Comparison of ENCODE assay signal across 10 cellular contexts in the genomic region with DNA sequence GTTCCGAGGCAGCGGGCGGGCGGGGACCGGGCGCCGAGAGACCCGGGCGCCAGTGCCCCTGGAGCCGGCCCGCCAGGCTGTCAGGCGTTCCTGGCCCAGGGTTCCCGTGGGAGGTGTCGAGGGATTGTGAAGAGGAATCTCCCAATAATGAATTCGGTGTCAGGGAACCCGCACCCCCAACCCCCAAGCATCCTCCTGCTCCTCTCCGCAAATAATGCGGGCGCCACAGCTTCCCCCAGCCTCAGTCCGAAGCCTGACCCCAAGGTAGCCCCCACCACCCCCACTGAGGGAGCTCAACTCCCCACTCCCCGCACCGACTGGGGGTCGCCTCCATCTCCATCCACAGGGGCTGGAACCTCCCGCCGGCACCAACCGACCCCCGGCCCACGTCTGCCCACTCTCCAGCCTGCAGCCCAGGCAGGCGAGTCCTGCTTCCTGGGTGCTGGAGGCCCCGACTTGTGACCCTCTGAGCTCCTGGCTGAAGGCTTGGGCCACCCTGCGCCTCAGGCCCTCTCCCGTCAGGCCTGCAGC. TPM values are rescaled to one million over a fixed set of nuclear protein-coding genes. Genes with fewer than 3 reads are reported as not detected.
A peak's percentile ranks its signal among the peaks of the same experiment; 100 is the strongest.
DNase-seq lines count a peak whose midpoint lies in the region; ATAC-seq, FAIRE-seq and TF ChIP-seq lines count a peak whose summit lies in the region.
"Had no signal": no experiment of that assay in that cellular context is flagged by ENCODE, and none has a peak within 500 bp of the region (broad histone marks: within the 10 kb centered on the region; RNA-seq: fewer than 3 reads in every experiment).

No MANE protein-coding gene starts in this region.

- no TSS peak for BruUV-seq in HepG2 (replicated peaks; lab: Mats Ljungman, UMichigan)

- H3K4me3 ChIP-seq in HepG2 (replicated peaks in 1 of 3; ENCODE audit: insufficient read depth in 1 of 3, low read depth in 2 of 3, low read length in 3 of 3) (peak overlapping the region in 2 of 3 experiments; percentile 17 to 55; a peak in 2 of 6 replicates), right lobe of liver (no peak overlapping the region), upper lobe of left lung (peak overlapping the region in 3 of 4 donors; percentile 28 to 41 (median 33))
- no peak overlapping the region for H3K4me3 ChIP-seq in naive thymus-derived CD4-positive, alpha-beta T cell (ENCODE audit: low read length)

- H3K27me3 ChIP-seq in HepG2 (ENCODE audit: control insufficient read depth in 1 of 2, insufficient read depth in 2 of 2, low read length in 2 of 2) (peaks cover 2 to 39% of the 10 kb centered on the region in 2 experiments; a peak in 3 of 5 replicates), right lobe of liver (peaks cover 0 to 11% of the 10 kb centered on the region in 2 donors), upper lobe of left lung (peaks cover 0 to 28% (median 21%) of the 10 kb centered on the region in 4 donors)
- H3K27me3 ChIP-seq in naive thymus-derived CD4-positive, alpha-beta T cell (ENCODE audit: control insufficient read depth in 2 of 2, insufficient read depth in 2 of 2, low read length in 2 of 2), result peaks cover 6 to 11% of the 10 kb centered on the region in 2 donors

- H3K79me2 ChIP-seq in HepG2 (ENCODE audit: insufficient read depth, low read length), result no peaks in the 10 kb centered on the region

- no peak for TF ChIP-seq POLR2A in HepG2 (IDR thresholded peaks at IDR 0.05; ENCODE audit: insufficient read depth in 1 of 2, low read depth in 2 of 2, low read length in 2 of 2)
- no peak for TF ChIP-seq POLR2A in right lobe of liver (IDR thresholded peaks at IDR 0.05)
- TF ChIP-seq POLR2A in upper lobe of left lung (IDR thresholded peaks at IDR 0.05), result no peak

- in situ Hi-C loops in HepG2 (cut with HindIII; ENCODE audit: extremely low pct_ligation_motif_present, low pct_unique_long_range_greater_than_20kb), result no loop called here

- H3K4me1 Mint-ChIP-seq in brain, result peaks cover 13% of the 10 kb centered on the region
- peaks cover 0 to 6% (median 4%) of the 10 kb centered on the region in 7 donors for H3K4me1 Mint-ChIP-seq in naive thymus-derived CD4-positive, alpha-beta T cell

- H3K4me1 ChIP-seq in HepG2 (ENCODE audit: insufficient read depth, low read length), result peaks cover 48% of the 10 kb centered on the region
- H3K4me1 ChIP-seq in right lobe of liver, result peaks cover 0 to 10% (median 0%) of the 10 kb centered on the region in 4 donors
- peaks cover 0 to 8% of the 10 kb centered on the region in 2 donors for H3K4me1 ChIP-seq in naive thymus-derived CD4-positive, alpha-beta T cell (ENCODE audit: control insufficient read depth in 2 of 2, insufficient read depth in 2 of 2, low read length in 2 of 2)
- peaks cover 11 to 20% (median 14%) of the 10 kb centered on the region in 4 donors for H3K4me1 ChIP-seq in upper lobe of left lung

- peaks cover 0 to 6% (median 0%) of the 10 kb centered on the region in 5 experiments for H3K9me3 Mint-ChIP-seq in brain
- no peaks in the 10 kb centered on the region for H3K9me3 Mint-ChIP-seq in naive thymus-derived CD4-positive, alpha-beta T cell

- intact Hi-C loops in HepG2 (cut with micrococcal nuclease; ENCODE audit: unreplicated experiment) (loop anchor here (5.0 kb wide), 2 partner anchors 35 to 55 kb away; a partner anchor contains a TSS), right lobe of liver (cut with DNase I) (loop anchor here (10.0 kb wide), 1 partner anchor 308 kb away; no protein-coding TSS in a partner anchor)
- intact Hi-C loops in naive thymus-derived CD4-positive, alpha-beta T cell (cut with micrococcal nuclease), result no loop called here

- no peaks in the 10 kb centered on the region for H4K20me1 ChIP-seq in HepG2 (ENCODE audit: insufficient read depth, low read length)

- H3K4me2 ChIP-seq in HepG2 (ENCODE audit: low read depth, low read length), result peak overlapping the region; percentile 49

- H3K27me3 Mint-ChIP-seq in brain, result peaks cover 15% of the 10 kb centered on the region
- H3K27me3 Mint-ChIP-seq in naive thymus-derived CD4-positive, alpha-beta T cell, result peaks cover 14 to 48% (median 16%) of the 10 kb centered on the region in 5 donors

- H3K36me3 Mint-ChIP-seq in brain, result no peaks in the 10 kb centered on the region
- no peaks in the 10 kb centered on the region for H3K36me3 Mint-ChIP-seq in naive thymus-derived CD4-positive, alpha-beta T cell

- H3K27ac Mint-ChIP-seq in brain, result no peak overlapping the region
- no peak overlapping the region for H3K27ac Mint-ChIP-seq in naive thymus-derived CD4-positive, alpha-beta T cell

- H3K36me3 ChIP-seq in HepG2 (replicated peaks in 1 of 2; ENCODE audit: control insufficient read depth in 1 of 2, insufficient read depth in 2 of 2, low read length in 2 of 2) (no peaks in the 10 kb centered on the region), right lobe of liver (no peaks in the 10 kb centered on the region), upper lobe of left lung (no peaks in the 10 kb centered on the region)
- no peaks in the 10 kb centered on the region for H3K36me3 ChIP-seq in naive thymus-derived CD4-positive, alpha-beta T cell (ENCODE audit: control insufficient read depth in 2 of 3, insufficient read depth in 3 of 3, low read length in 3 of 3)

- no peak for TF ChIP-seq RAD21 in HepG2 (CRISPR knock-in tag; IDR thresholded peaks at IDR 0.05)

- H3K27ac ChIP-seq in HepG2 (ENCODE audit: extremely low read length, insufficient read depth, low read length) (no peak overlapping the region), right lobe of liver (no peak overlapping the region), upper lobe of left lung (no peak overlapping the region)
- H3K27ac ChIP-seq in naive thymus-derived CD4-positive, alpha-beta T cell (ENCODE audit: low read depth, low read length), result no peak overlapping the region

- no peak for DNase-seq in HepG2 (ENCODE audit: low spot score)
- DNase-seq in right lobe of liver, result no peak
- no peak for DNase-seq in naive thymus-derived CD4-positive, alpha-beta T cell
- DNase-seq in upper lobe of left lung, result peak in 1 of 2 donors; percentile 74
- DNase-seq in stimulated activated CD4-positive, alpha-beta T cell treated with anti-CD3 and anti-CD28 coated beads, Interleukin-2, amount 100 ng/mL, for 48 hours, result no peak
- no peak for DNase-seq in NCI-H774 (lab: John Stamatoyannopoulos, UW)
- no peak for DNase-seq in activated gamma-delta T cell treated with Interleukin-2 at 50 U/mL for 16 hours
- DNase-seq: activated CD4-positive, CD25-positive, alpha-beta regulatory T cell; amniotic stem cell had no signal

- H3K4me3 Mint-ChIP-seq in brain, result peak overlapping the region; percentile 50 to 74 (median 61)
- peak overlapping the region in 9 of 10 donors; percentile 43 to 84 (median 61) for H3K4me3 Mint-ChIP-seq in naive thymus-derived CD4-positive, alpha-beta T cell

- no peak overlapping the region for H2AFZ ChIP-seq in HepG2 (ENCODE audit: low read length)

- CTCF ChIA-PET in HepG2 (lab: Yijun Ruan, JAX; ENCODE audit: low intra/inter-chr PET ratio, low total read pairs), result no interaction called here
- CTCF ChIA-PET in naive thymus-derived CD4-positive, alpha-beta T cell (lab: Charles Lee), result interaction anchor here (1.1 kb wide), 1 partner anchor 305 kb away, joined by 5 read pairs; no protein-coding TSS in a partner anchor

- H3K9ac ChIP-seq in HepG2 (ENCODE audit: insufficient read depth, low read depth, low read length), result 0 out of 2 replicates have a peak overlapping the region, but pooled peaks have one; percentile 15

- POLR2A ChIA-PET in HepG2 (lab: Yijun Ruan, JAX), result interaction anchor here (1.8 kb wide), 1 partner anchor 54 kb away, joined by 5 read pairs; a partner anchor contains a TSS
- POLR2A ChIA-PET in naive thymus-derived CD4-positive, alpha-beta T cell (lab: Charles Lee), result no interaction called here

- no peaks in the 10 kb centered on the region for H3K9me3 ChIP-seq in HepG2 (ENCODE audit: low read length)
- no peaks in the 10 kb centered on the region for H3K9me3 ChIP-seq in right lobe of liver
- H3K9me3 ChIP-seq in naive thymus-derived CD4-positive, alpha-beta T cell (ENCODE audit: control insufficient read depth in 2 of 3, low read length in 3 of 3), result no peaks in the 10 kb centered on the region
- H3K9me3 ChIP-seq in upper lobe of left lung, result no peaks in the 10 kb centered on the region

- 70% methylated on average over 11 of the region's 32 CpGs for WGBS in HepG2 (ENCODE audit: low lambda C conversion rate)
- 55% methylated on average over 12 of the region's 32 CpGs for WGBS in right lobe of liver (ENCODE audit: insufficient coverage, low coverage, low lambda C conversion rate, missing lambda C conversion rate)
- 28 to 29% methylated on average over 4 to 26 of the region's 32 CpGs for WGBS in upper lobe of left lung, 2 donors

- TF ChIP-seq EP300 in HepG2 (IDR thresholded peaks at IDR 0.05; ENCODE audit: low read depth in 2 of 2, low read length in 2 of 2), result no peak
- TF ChIP-seq EP300 in HepG2 (CRISPR knock-in tag; IDR thresholded peaks at IDR 0.05; ENCODE audit: borderline replicate concordance), result no peak
- no peak for TF ChIP-seq EP300 in upper lobe of left lung (IDR thresholded peaks at IDR 0.05)

- no peak for FAIRE-seq in HepG2 (lab: Jason Lieb, UNC)

- TF ChIP-seq CTCF in HepG2 (CRISPR knock-in tag; IDR thresholded peaks at IDR 0.05), result no peak
- no peak for TF ChIP-seq CTCF in right lobe of liver (IDR thresholded peaks at IDR 0.05)
- no peak for TF ChIP-seq CTCF in brain (conservative IDR thresholded peaks at IDR 0.05)
- no peak for TF ChIP-seq CTCF in upper lobe of left lung (IDR thresholded peaks at IDR 0.05)

- ATAC-seq in HepG2, result no peak
- ATAC-seq in right lobe of liver, result no peak
- ATAC-seq in naive thymus-derived CD4-positive, alpha-beta T cell, result no peak
- ATAC-seq in upper lobe of left lung (ENCODE audit: low FRiP score in 2 of 2), result no peak

RNA-seq across cellular contexts. Expression of a gene that starts 0.6 kb away (rescaled TPM):
- total RNA-seq in HepG2 (2016; rRNA removed; fragmentation: Illumina TruSeq; extraction: Trizol) (1.2 and 1.4 TPM in 2 replicates), right lobe of liver (not detected), upper lobe of left lung (1 to 10 TPM in 1 of 6 donors, under 1 TPM in 2, not detected in 3; 0.06 to 1.0 (median 0.15) TPM)
- total RNA-seq in HepG2 (2016; cell fraction: cytosol; rRNA removed; fragmentation: Illumina TruSeq; extraction: Trizol; ENCODE audit: low read depth), result 0.20 and 2.1 TPM in 2 replicates
- 0.56 and 0.91 TPM in 2 replicates for total RNA-seq in HepG2 (2016; cell fraction: insoluble cytoplasmic fraction; rRNA removed; fragmentation: Illumina TruSeq; extraction: Trizol)
- total RNA-seq in HepG2 (2016; cell fraction: membrane; rRNA removed; fragmentation: Illumina TruSeq; extraction: Trizol), result 0.65 and 0.76 TPM in 2 replicates
- total RNA-seq in HepG2 (2016; cell fraction: nucleus; rRNA removed; fragmentation: Illumina TruSeq; extraction: Trizol), result 0.65 and 1.9 TPM in 2 replicates
- polyA plus RNA-seq in HepG2 (2011; rRNA removed) (2.2 and 9.4 TPM in 2 replicates), brain (ENCODE audit: insufficient read depth, low read depth, low replicate concordance) (17.2 TPM)
- polyA plus RNA-seq in HepG2 (2011; cell fraction: cytosol; rRNA removed), result 0.65 and 1.0 TPM in 2 replicates
- polyA plus RNA-seq in HepG2 (2011; cell fraction: nucleus; rRNA removed), result 13.6 and 21.2 TPM in 2 replicates
- polyA plus RNA-seq in HepG2 (2012), result 2.3 and 3.3 TPM in 2 replicates
- 0.10 TPM in 2 replicates for polyA plus RNA-seq in HepG2 (2016; cell fraction: cytosol; fragmentation: Illumina TruSeq; extraction: Trizol; ENCODE audit: low read depth)
- polyA plus RNA-seq in HepG2 (2016; cell fraction: insoluble cytoplasmic fraction; fragmentation: Illumina TruSeq; extraction: Trizol; ENCODE audit: low read depth), result 0.49 and 0.81 TPM in 2 replicates
- 0.34 and 0.36 TPM in 2 replicates for polyA plus RNA-seq in HepG2 (2016; cell fraction: membrane; fragmentation: Illumina TruSeq; extraction: Trizol; ENCODE audit: low read depth)
- 4.1 and 6.3 TPM in 2 replicates for polyA plus RNA-seq in HepG2 (2016; cell fraction: nucleus; fragmentation: Illumina TruSeq; extraction: Trizol; ENCODE audit: insufficient read depth, low read depth)
- polyA minus RNA-seq in HepG2 (2011; rRNA and poly(A)+ RNA removed; ENCODE audit: low replicate concordance), result 4.0 TPM in 1 of 2 replicates, not detected in the other
- polyA minus RNA-seq in HepG2 (2011; cell fraction: cytosol; rRNA and poly(A)+ RNA removed), result 0.88 and 1.8 TPM in 2 replicates
- polyA minus RNA-seq in HepG2 (2011; cell fraction: nucleus; rRNA and poly(A)+ RNA removed), result 1.5 and 2.7 TPM in 2 replicates
- total RNA-seq in naive thymus-derived CD4-positive, alpha-beta T cell, result under 1 TPM in 1 of 5 experiments, not detected in 4; 0.19 TPM
- polyA plus RNA-seq in naive thymus-derived CD4-positive, alpha-beta T cell, result not detected

RNA-seq across cellular contexts. Expression of a gene that starts 8.2 kb away (rescaled TPM):
- total RNA-seq in HepG2 (2016; rRNA removed; fragmentation: Illumina TruSeq; extraction: Trizol) (25.2 and 30.8 TPM in 2 replicates), right lobe of liver (10 to 100 TPM; 13.1 to 51.0 (median 17.5) TPM), upper lobe of left lung (10 to 100 TPM; 24.6 to 93.2 (median 47.7) TPM)
- total RNA-seq in HepG2 (2016; cell fraction: cytosol; rRNA removed; fragmentation: Illumina TruSeq; extraction: Trizol; ENCODE audit: low read depth), result 66.8 and 68.3 TPM in 2 replicates
- 24.8 and 34.9 TPM in 2 replicates for total RNA-seq in HepG2 (2016; cell fraction: insoluble cytoplasmic fraction; rRNA removed; fragmentation: Illumina TruSeq; extraction: Trizol)
- total RNA-seq in HepG2 (2016; cell fraction: membrane; rRNA removed; fragmentation: Illumina TruSeq; extraction: Trizol), result 73.3 and 82.0 TPM in 2 replicates
- 20.0 and 20.9 TPM in 2 replicates for total RNA-seq in HepG2 (2016; cell fraction: nucleus; rRNA removed; fragmentation: Illumina TruSeq; extraction: Trizol)
- polyA plus RNA-seq in HepG2 (2011; rRNA removed) (70.9 and 72.7 TPM in 2 replicates), brain (ENCODE audit: insufficient read depth, low read depth, low replicate concordance) (131 TPM)
- 88.3 and 159 TPM in 2 replicates for polyA plus RNA-seq in HepG2 (2011; cell fraction: cytosol; rRNA removed)
- 109 and 133 TPM in 2 replicates for polyA plus RNA-seq in HepG2 (2011; cell fraction: nucleus; rRNA removed)
- 26.5 and 34.3 TPM in 2 replicates for polyA plus RNA-seq in HepG2 (2012)
- polyA plus RNA-seq in HepG2 (2016; cell fraction: cytosol; fragmentation: Illumina TruSeq; extraction: Trizol; ENCODE audit: low read depth), result 136 and 139 TPM in 2 replicates
- 45.5 and 48.4 TPM in 2 replicates for polyA plus RNA-seq in HepG2 (2016; cell fraction: insoluble cytoplasmic fraction; fragmentation: Illumina TruSeq; extraction: Trizol; ENCODE audit: low read depth)
- polyA plus RNA-seq in HepG2 (2016; cell fraction: membrane; fragmentation: Illumina TruSeq; extraction: Trizol; ENCODE audit: low read depth), result 121 and 123 TPM in 2 replicates
- 52.7 and 57.3 TPM in 2 replicates for polyA plus RNA-seq in HepG2 (2016; cell fraction: nucleus; fragmentation: Illumina TruSeq; extraction: Trizol; ENCODE audit: insufficient read depth, low read depth)
- 111 and 121 TPM in 2 replicates for polyA minus RNA-seq in HepG2 (2011; rRNA and poly(A)+ RNA removed; ENCODE audit: low replicate concordance)
- polyA minus RNA-seq in HepG2 (2011; cell fraction: cytosol; rRNA and poly(A)+ RNA removed), result 30.5 and 31.0 TPM in 2 replicates
- polyA minus RNA-seq in HepG2 (2011; cell fraction: nucleus; rRNA and poly(A)+ RNA removed), result 41.5 and 46.5 TPM in 2 replicates
- total RNA-seq in naive thymus-derived CD4-positive, alpha-beta T cell, result 10 to 100 TPM; 25.1 to 41.2 (median 35.5) TPM
- polyA plus RNA-seq in naive thymus-derived CD4-positive, alpha-beta T cell, result 10 to 100 TPM; 20.7 to 36.4 TPM

RNA-seq across cellular contexts. Expression of a gene that starts 13.6 kb away (rescaled TPM):
- 1.7 and 5.8 TPM in 2 replicates for total RNA-seq in HepG2 (2016; rRNA removed; fragmentation: Illumina TruSeq; extraction: Trizol)
- 2.2 and 3.3 TPM in 2 replicates for total RNA-seq in HepG2 (2016; cell fraction: cytosol; rRNA removed; fragmentation: Illumina TruSeq; extraction: Trizol; ENCODE audit: low read depth)
- 1.6 and 6.3 TPM in 2 replicates for total RNA-seq in HepG2 (2016; cell fraction: insoluble cytoplasmic fraction; rRNA removed; fragmentation: Illumina TruSeq; extraction: Trizol)
- 1.4 and 2.7 TPM in 2 replicates for total RNA-seq in HepG2 (2016; cell fraction: membrane; rRNA removed; fragmentation: Illumina TruSeq; extraction: Trizol)
- 5.3 and 6.8 TPM in 2 replicates for total RNA-seq in HepG2 (2016; cell fraction: nucleus; rRNA removed; fragmentation: Illumina TruSeq; extraction: Trizol)
- 1.6 and 2.0 TPM in 2 replicates for polyA plus RNA-seq in HepG2 (2011; rRNA removed)
- 0.71 and 1.3 TPM in 2 replicates for polyA plus RNA-seq in HepG2 (2011; cell fraction: cytosol; rRNA removed)
- 20.0 and 26.3 TPM in 2 replicates for polyA plus RNA-seq in HepG2 (2011; cell fraction: nucleus; rRNA removed)
- polyA plus RNA-seq in HepG2 (2012), result 3.3 and 5.8 TPM in 2 replicates
- 1.9 and 3.4 TPM in 2 replicates for polyA plus RNA-seq in HepG2 (2016; cell fraction: cytosol; fragmentation: Illumina TruSeq; extraction: Trizol; ENCODE audit: low read depth)
- polyA plus RNA-seq in HepG2 (2016; cell fraction: insoluble cytoplasmic fraction; fragmentation: Illumina TruSeq; extraction: Trizol; ENCODE audit: low read depth), result 1.3 and 2.2 TPM in 2 replicates
- polyA plus RNA-seq in HepG2 (2016; cell fraction: membrane; fragmentation: Illumina TruSeq; extraction: Trizol; ENCODE audit: low read depth), result 0.97 and 1.2 TPM in 2 replicates
- polyA plus RNA-seq in HepG2 (2016; cell fraction: nucleus; fragmentation: Illumina TruSeq; extraction: Trizol; ENCODE audit: insufficient read depth, low read depth), result 15.3 and 20.5 TPM in 2 replicates
- 0.72 and 4.8 TPM in 2 replicates for polyA minus RNA-seq in HepG2 (2011; rRNA and poly(A)+ RNA removed; ENCODE audit: low replicate concordance)
- 3.1 TPM in 1 of 2 replicates, not detected in the other for polyA minus RNA-seq in HepG2 (2011; cell fraction: cytosol; rRNA and poly(A)+ RNA removed)
- 3.1 and 8.0 TPM in 2 replicates for polyA minus RNA-seq in HepG2 (2011; cell fraction: nucleus; rRNA and poly(A)+ RNA removed)
- total RNA-seq in right lobe of liver, result 1 to 10 TPM in 4 of 6 experiments, under 1 TPM in 2; 0.74 to 3.7 (median 2.0) TPM
- polyA plus RNA-seq in brain (ENCODE audit: insufficient read depth, low read depth, low replicate concordance), result 5.1 TPM
- 10 to 100 TPM in 4 of 5 experiments, 1 to 10 TPM in 1; 5.7 to 44.3 (median 16.0) TPM for total RNA-seq in naive thymus-derived CD4-positive, alpha-beta T cell
- polyA plus RNA-seq in naive thymus-derived CD4-positive, alpha-beta T cell, result under 1 TPM in 1 of 2 donors, not detected in 1; 0.22 TPM
- total RNA-seq in upper lobe of left lung, result 10 to 100 TPM in 3 of 6 donors, 1 to 10 TPM in 3; 4.0 to 70.2 (median 10.8) TPM

RNA-seq across cellular contexts. Expression of a gene that starts 17.6 kb away (rescaled TPM):
- total RNA-seq in HepG2 (2016; rRNA removed; fragmentation: Illumina TruSeq; extraction: Trizol), result 15.6 and 18.3 TPM in 2 replicates
- 17.4 and 22.1 TPM in 2 replicates for total RNA-seq in HepG2 (2016; cell fraction: cytosol; rRNA removed; fragmentation: Illumina TruSeq; extraction: Trizol; ENCODE audit: low read depth)
- 14.6 and 17.3 TPM in 2 replicates for total RNA-seq in HepG2 (2016; cell fraction: insoluble cytoplasmic fraction; rRNA removed; fragmentation: Illumina TruSeq; extraction: Trizol)
- total RNA-seq in HepG2 (2016; cell fraction: membrane; rRNA removed; fragmentation: Illumina TruSeq; extraction: Trizol), result 19.3 and 24.3 TPM in 2 replicates
- total RNA-seq in HepG2 (2016; cell fraction: nucleus; rRNA removed; fragmentation: Illumina TruSeq; extraction: Trizol), result 13.5 and 16.4 TPM in 2 replicates
- 7.3 and 8.4 TPM in 2 replicates for polyA plus RNA-seq in HepG2 (2011; rRNA removed)
- 4.2 and 9.0 TPM in 2 replicates for polyA plus RNA-seq in HepG2 (2011; cell fraction: cytosol; rRNA removed)
- 26.9 and 29.4 TPM in 2 replicates for polyA plus RNA-seq in HepG2 (2011; cell fraction: nucleus; rRNA removed)
- 5.8 and 6.7 TPM in 2 replicates for polyA plus RNA-seq in HepG2 (2012)
- 28.2 and 33.1 TPM in 2 replicates for polyA plus RNA-seq in HepG2 (2016; cell fraction: cytosol; fragmentation: Illumina TruSeq; extraction: Trizol; ENCODE audit: low read depth)
- 21.0 and 21.9 TPM in 2 replicates for polyA plus RNA-seq in HepG2 (2016; cell fraction: insoluble cytoplasmic fraction; fragmentation: Illumina TruSeq; extraction: Trizol; ENCODE audit: low read depth)
- polyA plus RNA-seq in HepG2 (2016; cell fraction: membrane; fragmentation: Illumina TruSeq; extraction: Trizol; ENCODE audit: low read depth), result 24.1 and 25.1 TPM in 2 replicates
- 37.7 and 42.5 TPM in 2 replicates for polyA plus RNA-seq in HepG2 (2016; cell fraction: nucleus; fragmentation: Illumina TruSeq; extraction: Trizol; ENCODE audit: insufficient read depth, low read depth)
- 7.8 and 25.3 TPM in 2 replicates for polyA minus RNA-seq in HepG2 (2011; rRNA and poly(A)+ RNA removed; ENCODE audit: low replicate concordance)
- polyA minus RNA-seq in HepG2 (2011; cell fraction: cytosol; rRNA and poly(A)+ RNA removed), result 3.1 and 4.7 TPM in 2 replicates
- polyA minus RNA-seq in HepG2 (2011; cell fraction: nucleus; rRNA and poly(A)+ RNA removed), result 6.1 and 8.8 TPM in 2 replicates
- total RNA-seq in right lobe of liver, result 10 to 100 TPM in 1 of 6 experiments, 1 to 10 TPM in 5; 3.8 to 14.2 (median 6.9) TPM
- polyA plus RNA-seq in brain (ENCODE audit: insufficient read depth, low read depth, low replicate concordance), result 16.7 TPM
- total RNA-seq in naive thymus-derived CD4-positive, alpha-beta T cell, result 10 to 100 TPM in 3 of 5 experiments, 1 to 10 TPM in 2; 7.7 to 26.5 (median 20.4) TPM
- 10 to 100 TPM in 1 of 2 donors, 1 to 10 TPM in 1; 6.0 to 12.9 TPM for polyA plus RNA-seq in naive thymus-derived CD4-positive, alpha-beta T cell
- 10 to 100 TPM; 18.6 to 32.5 (median 21.7) TPM for total RNA-seq in upper lobe of left lung

RNA-seq across cellular contexts. Expression of a gene that starts 26.3 kb away (rescaled TPM):
- total RNA-seq in HepG2 (2016; rRNA removed; fragmentation: Illumina TruSeq; extraction: Trizol), result 10.3 and 19.5 TPM in 2 replicates
- 6.9 and 8.8 TPM in 2 replicates for total RNA-seq in HepG2 (2016; cell fraction: cytosol; rRNA removed; fragmentation: Illumina TruSeq; extraction: Trizol; ENCODE audit: low read depth)
- 8.9 and 20.8 TPM in 2 replicates for total RNA-seq in HepG2 (2016; cell fraction: insoluble cytoplasmic fraction; rRNA removed; fragmentation: Illumina TruSeq; extraction: Trizol)
- 6.0 TPM in 2 replicates for total RNA-seq in HepG2 (2016; cell fraction: membrane; rRNA removed; fragmentation: Illumina TruSeq; extraction: Trizol)
- 24.2 and 28.6 TPM in 2 replicates for total RNA-seq in HepG2 (2016; cell fraction: nucleus; rRNA removed; fragmentation: Illumina TruSeq; extraction: Trizol)
- 13.8 and 17.2 TPM in 2 replicates for polyA plus RNA-seq in HepG2 (2011; rRNA removed)
- 6.1 and 10.8 TPM in 2 replicates for polyA plus RNA-seq in HepG2 (2011; cell fraction: cytosol; rRNA removed)
- 151 and 202 TPM in 2 replicates for polyA plus RNA-seq in HepG2 (2011; cell fraction: nucleus; rRNA removed)
- polyA plus RNA-seq in HepG2 (2012), result 6.8 and 6.9 TPM in 2 replicates
- polyA plus RNA-seq in HepG2 (2016; cell fraction: cytosol; fragmentation: Illumina TruSeq; extraction: Trizol; ENCODE audit: low read depth), result 3.5 and 3.6 TPM in 2 replicates
- polyA plus RNA-seq in HepG2 (2016; cell fraction: insoluble cytoplasmic fraction; fragmentation: Illumina TruSeq; extraction: Trizol; ENCODE audit: low read depth), result 8.4 and 9.9 TPM in 2 replicates
- 4.8 and 5.0 TPM in 2 replicates for polyA plus RNA-seq in HepG2 (2016; cell fraction: membrane; fragmentation: Illumina TruSeq; extraction: Trizol; ENCODE audit: low read depth)
- polyA plus RNA-seq in HepG2 (2016; cell fraction: nucleus; fragmentation: Illumina TruSeq; extraction: Trizol; ENCODE audit: insufficient read depth, low read depth), result 55.1 and 57.6 TPM in 2 replicates
- polyA minus RNA-seq in HepG2 (2011; rRNA and poly(A)+ RNA removed; ENCODE audit: low replicate concordance), result 14.4 and 15.9 TPM in 2 replicates
- polyA minus RNA-seq in HepG2 (2011; cell fraction: cytosol; rRNA and poly(A)+ RNA removed), result 6.6 and 9.1 TPM in 2 replicates
- polyA minus RNA-seq in HepG2 (2011; cell fraction: nucleus; rRNA and poly(A)+ RNA removed), result 18.3 and 20.5 TPM in 2 replicates
- 10 to 100 TPM in 4 of 6 experiments, 1 to 10 TPM in 2; 8.9 to 11.3 (median 10.4) TPM for total RNA-seq in right lobe of liver
- polyA plus RNA-seq in brain (ENCODE audit: insufficient read depth, low read depth, low replicate concordance), result 20.9 TPM
- 10 to 100 TPM; 31.3 to 45.6 (median 36.8) TPM for total RNA-seq in naive thymus-derived CD4-positive, alpha-beta T cell
- 10 to 100 TPM; 12.6 to 25.6 TPM for polyA plus RNA-seq in naive thymus-derived CD4-positive, alpha-beta T cell
- 100 to 1,000 TPM in 1 of 6 donors, 10 to 100 TPM in 5; 24.9 to 153 (median 32.9) TPM for total RNA-seq in upper lobe of left lung

Comparison
In these comparisons a context has a peak if more than half of its experiments do, and no peak if none do; other contexts are left out.
1. H3K4me3 ChIP-seq: peak in HepG2 (2 of 3) and upper lobe of left lung (3 of 4); none in right lobe of liver (0 of 3) and naive thymus-derived CD4-positive, alpha-beta T cell (single experiment).
2. intact Hi-C loops: an anchor here in HepG2 (5.0 kb wide) and right lobe of liver (10.0 kb wide); none called in naive thymus-derived CD4-positive, alpha-beta T cell.